In genomic region chr10:3076138-3076537, GRCh38 we compare ENCODE assay signal across 14 cellular contexts. TPM values are rescaled to one million over a fixed set of nuclear protein-coding genes. Genes with fewer than 3 reads are reported as not detected.
DNase-seq lines count a peak whose midpoint lies in the region; ATAC-seq and TF ChIP-seq lines count a peak whose summit lies in the region.
"Had no signal": no experiment of that assay in that cellular context is flagged by ENCODE, and none has a peak within 500 bp of the region (broad histone marks: within the 10 kb centered on the region; RNA-seq: fewer than 3 reads in every experiment).

No MANE protein-coding gene starts in this region.

- H3K4me3 ChIP-seq in cardiac muscle cell (no peak overlapping the region), trophoblast cell (ENCODE audit: low read depth, low read length) (no peak overlapping the region), GM23248 (no peak overlapping the region)
- H3K4me3 ChIP-seq: K562 had no signal

- H3K4me2 ChIP-seq in trophoblast cell (ENCODE audit: low read length), result no peak overlapping the region
- no peak overlapping the region for H3K4me2 ChIP-seq in GM23248 (ENCODE audit: unreplicated experiment)

- no peak for DNase-seq in cardiac muscle cell (ENCODE audit: low read depth in 1 of 2, low spot score in 1 of 2)
- no peak for DNase-seq in left ventricle myocardium superior
- DNase-seq in islet precursor cell, result peak; percentile 44
- DNase-seq in trophoblast cell, result no peak
- DNase-seq in GM23248, result no peak
- no peak for DNase-seq in UCSD-AML1 (lab: John Stamatoyannopoulos, UW; ENCODE audit: unreplicated experiment)
- DNase-seq: CD8-positive, alpha-beta T cell; DMS53; GF-D8 had no signal

- no peak overlapping the region for H2BK12ac ChIP-seq in trophoblast cell (ENCODE audit: low read length)

- H4K8ac ChIP-seq in trophoblast cell (ENCODE audit: low read depth, low read length), result no peak overlapping the region

- 0 out of 2 replicates have a peak, but pooled peaks cover 6% of the 10 kb centered on the region for H4K20me1 ChIP-seq in GM23248 (ENCODE audit: insufficient read depth)

- H4K12ac ChIP-seq in trophoblast cell (ENCODE audit: low read depth, low read length), result no peak overlapping the region

- no peak overlapping the region for H4K91ac ChIP-seq in trophoblast cell (ENCODE audit: low read depth, low read length)

- H3K4ac ChIP-seq in trophoblast cell (ENCODE audit: low read depth, low read length), result peak overlapping the region; percentile 53

- no peak overlapping the region for H3K18ac ChIP-seq in trophoblast cell (ENCODE audit: low read length)

- H3K27me3 ChIP-seq in cardiac muscle cell (no peaks in the 10 kb centered on the region), trophoblast cell (ENCODE audit: insufficient read depth, low read length) (no peaks in the 10 kb centered on the region), GM23248 (replicated peaks; ENCODE audit: insufficient read depth) (no peaks in the 10 kb centered on the region)

- TF ChIP-seq CTCF in cardiac muscle cell (IDR thresholded peaks at IDR 0.05; ENCODE audit: low read depth, low read length), result no peak

- no peak overlapping the region for H3K14ac ChIP-seq in trophoblast cell (ENCODE audit: low read length)

- no peak overlapping the region for H2BK5ac ChIP-seq in trophoblast cell (ENCODE audit: low read depth, low read length, poor library complexity)

- H3F3A ChIP-seq in GM23248 (ENCODE audit: insufficient read depth), result peaks cover 8% of the 10 kb centered on the region; the same call in 1 of the 2 replicates

- peaks cover 3% of the 10 kb centered on the region for H3K79me1 ChIP-seq in trophoblast cell (ENCODE audit: low read length)

- intact Hi-C loops in left ventricle myocardium superior (cut with micrococcal nuclease), result no loop called here

- ATAC-seq in left ventricle myocardium superior (no peak), HG03354 (IDR thresholded peaks at IDR 0.05; ENCODE audit: poor library complexity, severe bottlenecking, unreplicated experiment) (no peak)
- ATAC-seq: CD8-positive, alpha-beta T cell; HCT116; K562 had no signal

- H3K4me1 ChIP-seq in cardiac muscle cell (ENCODE audit: low read depth) (peaks cover 48% of the 10 kb centered on the region), trophoblast cell (ENCODE audit: control insufficient read depth in 1 of 2, insufficient read depth in 2 of 2, low read length in 2 of 2) (peaks cover 29 to 45% of the 10 kb centered on the region in 2 experiments), GM23248 (ENCODE audit: insufficient read depth) (0 out of 2 replicates have a peak, but pooled peaks cover 7% of the 10 kb centered on the region)

- H3K27ac ChIP-seq in cardiac muscle cell (peak overlapping the region; percentile 18), trophoblast cell (ENCODE audit: low read depth, low read length) (no peak overlapping the region), GM23248 (no peak overlapping the region)
- H3K27ac ChIP-seq: 22Rv1, HL-60 had no signal

- no peak overlapping the region for H2AK5ac ChIP-seq in trophoblast cell (ENCODE audit: low read length)

- no peak overlapping the region for H3K9ac ChIP-seq in trophoblast cell (ENCODE audit: low read length)
- H3K9ac ChIP-seq in GM23248, result no peak overlapping the region

- H2AFZ ChIP-seq in trophoblast cell (ENCODE audit: insufficient read depth, low read length, poor library complexity) (no peak overlapping the region), GM23248 (no peak overlapping the region)

- no peak overlapping the region for H2BK120ac ChIP-seq in trophoblast cell (ENCODE audit: insufficient read depth, low read length, poor library complexity)

- H3K9me3 ChIP-seq in cardiac muscle cell (ENCODE audit: low read depth), result no peaks in the 10 kb centered on the region
- no peaks in the 10 kb centered on the region for H3K9me3 ChIP-seq in trophoblast cell (ENCODE audit: insufficient read depth, low read depth, low read length)
- H3K9me3 ChIP-seq in GM23248 (ENCODE audit: low read depth), result no peaks in the 10 kb centered on the region

- WGBS in trophoblast cell (ENCODE audit: extremely low coverage, insufficient coverage, insufficient read length), result no CpG with 5 or more reads among the region's 16 CpGs
- WGBS in GM23248 (ENCODE audit: low coverage in 1 of 2, low lambda C conversion rate in 2 of 2, missing lambda C conversion rate in 2 of 2), 2 experiments, result 91 to 99% methylated on average over 13 to 16 of the region's 16 CpGs

- H3K79me2 ChIP-seq in trophoblast cell (ENCODE audit: control insufficient read depth, insufficient read depth, low read length, poor library complexity), result peaks cover 16% of the 10 kb centered on the region
- H3K79me2 ChIP-seq in GM23248 (ENCODE audit: insufficient read depth), result peaks cover 95% of the 10 kb centered on the region

- in situ Hi-C loops in GM23248 (cut with MboI), result no loop called here

- no peaks in the 10 kb centered on the region for H3K9me2 ChIP-seq in GM23248 (ENCODE audit: insufficient read depth)

- no peak overlapping the region for H3K23ac ChIP-seq in trophoblast cell (ENCODE audit: low read length)

- H3K36me3 ChIP-seq in cardiac muscle cell, result peaks cover 4% of the 10 kb centered on the region
- peaks cover 30 to 35% of the 10 kb centered on the region in 2 experiments for H3K36me3 ChIP-seq in trophoblast cell (ENCODE audit: control insufficient read depth in 1 of 2, insufficient read depth in 2 of 2, low read length in 2 of 2)
- no peaks in the 10 kb centered on the region for H3K36me3 ChIP-seq in GM23248 (ENCODE audit: low read depth)

RNA-seq across cellular contexts. Expression of gene PFKP, which starts 8.8 kb away (rescaled TPM):
- total RNA-seq in cardiac muscle cell, result 639 and 805 TPM in 2 replicates
- 677 and 781 TPM in 2 replicates for polyA plus RNA-seq in cardiac muscle cell
- 178 TPM for total RNA-seq in left ventricle myocardium superior
- polyA plus RNA-seq in trophoblast cell (2013), result 229 and 243 TPM in 2 replicates
- total RNA-seq in GM23248 (2014; rRNA removed; shearing (Covaris generic)), result 137 and 159 TPM in 2 replicates
- polyA plus RNA-seq in GM23248 (2016; fragmentation: Nextera tagmentation; extraction: Ambion mirVana), result 133 TPM in 2 replicates
